Comparison of ENCODE assay signal across 17 cellular contexts in the genomic region with DNA sequence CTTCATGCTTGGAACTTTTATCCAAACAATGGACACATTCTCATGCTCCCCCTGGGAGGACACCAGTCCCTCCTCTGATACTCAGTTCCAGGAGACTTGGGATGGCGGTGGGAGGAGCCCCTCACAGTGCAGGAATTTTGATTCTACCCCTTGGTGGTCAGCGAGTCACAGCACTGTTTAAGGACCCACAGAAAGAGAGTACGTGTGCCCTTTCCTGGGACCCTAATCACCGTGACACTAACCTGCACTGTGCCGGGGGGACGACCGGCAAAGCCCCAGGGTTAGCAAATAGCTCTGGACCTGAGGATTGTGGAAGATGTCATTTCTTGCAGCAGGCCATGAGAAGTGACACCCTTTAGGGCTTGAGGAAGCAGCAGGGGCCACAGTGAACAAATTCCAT. TPM values are rescaled to one million over a fixed set of nuclear protein-coding genes. Genes with fewer than 3 reads are reported as not detected.
DNase-seq lines count a peak whose midpoint lies in the region; ATAC-seq and TF ChIP-seq lines count a peak whose summit lies in the region.
"Had no signal": no experiment of that assay in that cellular context is flagged by ENCODE, and none has a peak within 500 bp of the region (broad histone marks: within the 10 kb centered on the region; RNA-seq: fewer than 3 reads in every experiment).

No MANE protein-coding gene starts in this region.

- peaks cover 4% of the 10 kb centered on the region for H3K36me3 Mint-ChIP-seq in neural progenitor cell
- H3K36me3 Mint-ChIP-seq: CD8-positive, alpha-beta memory T cell had no signal

- peak overlapping the region; percentile 31 for H2AFZ ChIP-seq in neural progenitor cell (replicated peaks)

- no peak for TF ChIP-seq CTCF in Panc1 (IDR thresholded peaks at IDR 0.05)
- TF ChIP-seq CTCF in esophagus muscularis mucosa (IDR thresholded peaks at IDR 0.05): no peak
- no peak for TF ChIP-seq CTCF in neural progenitor cell (IDR thresholded peaks at IDR 0.05)
- no peak for TF ChIP-seq CTCF in thyroid gland (IDR thresholded peaks at IDR 0.05)

- no peak for TF ChIP-seq EP300 in esophagus muscularis mucosa (IDR thresholded peaks at IDR 0.05)

- in situ Hi-C loops in Panc1 (cut with HindIII; ENCODE audit: low pct_unique_long_range_greater_than_20kb, low sequenced_read_pairs): no loop called here

- H3K36me3 ChIP-seq in Panc1 (ENCODE audit: control insufficient read depth, insufficient read depth, low read length) (no peaks in the 10 kb centered on the region), esophagus muscularis mucosa (no peaks in the 10 kb centered on the region), neural progenitor cell (no peaks in the 10 kb centered on the region), thyroid gland (no peaks in the 10 kb centered on the region)

- no peak overlapping the region for H3K4me3 Mint-ChIP-seq in neural progenitor cell
- H3K4me3 Mint-ChIP-seq: B cell; CD8-positive, alpha-beta memory T cell; H9 had no signal

- POLR2A ChIA-PET in Panc1 (lab: Charles Lee): no interaction called here

- H3K9me3 Mint-ChIP-seq in neural progenitor cell: no peaks in the 10 kb centered on the region
- H3K9me3 Mint-ChIP-seq: CD8-positive, alpha-beta memory T cell; H9 had no signal

- 69% methylated on average over 3 of the region's 7 CpGs for WGBS in esophagus muscularis mucosa
- WGBS in thyroid gland, 2 donors: 14 to 71% methylated on average over 2 to 7 of the region's 7 CpGs

- H3K4me1 ChIP-seq in Panc1 (ENCODE audit: control insufficient read depth, insufficient read depth, low read length) (peaks cover 95% of the 10 kb centered on the region), esophagus muscularis mucosa (peaks cover 30 to 89% (median 79%) of the 10 kb centered on the region in 4 donors), neural progenitor cell (peaks cover 14% of the 10 kb centered on the region), thyroid gland (peaks cover 90 to 97% of the 10 kb centered on the region in 2 donors)

- H3K79me2 ChIP-seq in neural progenitor cell (ENCODE audit: low read depth): no peaks in the 10 kb centered on the region

- no peak overlapping the region for H3K27ac Mint-ChIP-seq in neural progenitor cell
- H3K27ac Mint-ChIP-seq: B cell had no signal

- H3K9me3 ChIP-seq in Panc1 (ENCODE audit: control insufficient read depth, insufficient read depth, low read depth, low read length) (no peaks in the 10 kb centered on the region), esophagus muscularis mucosa (no peaks in the 10 kb centered on the region), neural progenitor cell (ENCODE audit: low read depth) (no peaks in the 10 kb centered on the region), thyroid gland (no peaks in the 10 kb centered on the region)

- no peak for DNase-seq in Panc1 (ENCODE audit: low read depth, low spot score)
- DNase-seq in esophagus muscularis mucosa (ENCODE audit: extremely low spot score): no peak
- DNase-seq in neural progenitor cell (ENCODE audit: low spot score): no peak
- DNase-seq in thyroid gland: no peak
- no peak for DNase-seq in amygdala (lab: John Stamatoyannopoulos, UW)
- no peak for DNase-seq in GM03348 (ENCODE audit: low spot score)
- DNase-seq in activated CD4-positive, alpha-beta T cell treated with anti-CD3 and anti-CD28 coated beads, Interleukin-2, amount 50 U/mL, for 48 hours: no peak
- DNase-seq: CD8-positive, alpha-beta memory T cell; GF-D8; H9; NCI-H1105 treated with DMSO at 0.1 percent for 48 hours; NCI-H2029; NCI-H2171 treated with DMSO at 0.1 percent for 48 hours; NCI-H510A; SIG-M5 had no signal

- H4K20me1 ChIP-seq in neural progenitor cell (ENCODE audit: low read depth): no peaks in the 10 kb centered on the region

- CTCF ChIA-PET in Panc1 (lab: Charles Lee): no interaction called here

- H3K9ac ChIP-seq in neural progenitor cell: no peak overlapping the region

- peaks cover 36% of the 10 kb centered on the region for H3K4me1 Mint-ChIP-seq in neural progenitor cell
- H3K4me1 Mint-ChIP-seq: B cell; CD8-positive, alpha-beta memory T cell had no signal

- H3K4me2 ChIP-seq in neural progenitor cell: peak overlapping the region; percentile 9

- H3K27me3 ChIP-seq in Panc1 (ENCODE audit: control insufficient read depth, insufficient read depth, low read length) (no peaks in the 10 kb centered on the region), esophagus muscularis mucosa (no peaks in the 10 kb centered on the region), neural progenitor cell (no peaks in the 10 kb centered on the region), thyroid gland (no peaks in the 10 kb centered on the region)

- BruUV-seq in Panc1 (replicated peaks; lab: Mats Ljungman, UMichigan): no TSS peak

- H3K4me3 ChIP-seq in Panc1 (ENCODE audit: low read depth in 2 of 2, low read length in 2 of 2) (no peak overlapping the region), esophagus muscularis mucosa (no peak overlapping the region), neural progenitor cell (no peak overlapping the region), thyroid gland (replicated peaks in 1 of 3) (no peak overlapping the region)

- H3K27me3 Mint-ChIP-seq in neural progenitor cell (ENCODE audit: insufficient read depth, low read depth): peaks cover 8% of the 10 kb centered on the region

- ATAC-seq in Panc1: no peak
- no peak for ATAC-seq in GM18498 (IDR thresholded peaks at IDR 0.05; ENCODE audit: unreplicated experiment)

- no peak for TF ChIP-seq POLR2A in esophagus muscularis mucosa (IDR thresholded peaks at IDR 0.05; ENCODE audit: low read depth)
- TF ChIP-seq POLR2A in thyroid gland (IDR thresholded peaks at IDR 0.05): no peak

- intact Hi-C loops in Panc1 (cut with micrococcal nuclease; ENCODE audit: unreplicated experiment) (no loop called here), esophagus muscularis mucosa (cut with DNase I) (no loop called here), thyroid gland (cut with DNase I) (no loop called here)

- H3K27ac ChIP-seq in Panc1 (ENCODE audit: low read length): peak overlapping the region; percentile 58
- H3K27ac ChIP-seq in esophagus muscularis mucosa (replicated peaks in 1 of 4): peak overlapping the region; percentile 39 to 63 (median 52)
- no peak overlapping the region for H3K27ac ChIP-seq in neural progenitor cell
- peak overlapping the region; percentile 97 to 98 (median 98) for H3K27ac ChIP-seq in thyroid gland

- no peaks in the 10 kb centered on the region for H3F3A ChIP-seq in neural progenitor cell (ENCODE audit: low read depth)

RNA-seq across cellular contexts. Expression of gene AFAP1L2, which starts 10.4 kb away (rescaled TPM):
- total RNA-seq in Panc1 (2021; ENCODE audit: unreplicated experiment) (170 TPM), esophagus muscularis mucosa (10 to 100 TPM; 18.5 to 23.2 (median 19.9) TPM), neural progenitor cell (ENCODE audit: low replicate concordance) (4.8 and 6.9 TPM in 2 replicates), thyroid gland (100 to 1,000 TPM; 135 to 356 (median 299) TPM)
- 113 TPM for polyA plus RNA-seq in Panc1 (2012; ENCODE audit: insufficient read length)
